Comparison of ENCODE assay signal across 9 cellular contexts in the genomic region with DNA sequence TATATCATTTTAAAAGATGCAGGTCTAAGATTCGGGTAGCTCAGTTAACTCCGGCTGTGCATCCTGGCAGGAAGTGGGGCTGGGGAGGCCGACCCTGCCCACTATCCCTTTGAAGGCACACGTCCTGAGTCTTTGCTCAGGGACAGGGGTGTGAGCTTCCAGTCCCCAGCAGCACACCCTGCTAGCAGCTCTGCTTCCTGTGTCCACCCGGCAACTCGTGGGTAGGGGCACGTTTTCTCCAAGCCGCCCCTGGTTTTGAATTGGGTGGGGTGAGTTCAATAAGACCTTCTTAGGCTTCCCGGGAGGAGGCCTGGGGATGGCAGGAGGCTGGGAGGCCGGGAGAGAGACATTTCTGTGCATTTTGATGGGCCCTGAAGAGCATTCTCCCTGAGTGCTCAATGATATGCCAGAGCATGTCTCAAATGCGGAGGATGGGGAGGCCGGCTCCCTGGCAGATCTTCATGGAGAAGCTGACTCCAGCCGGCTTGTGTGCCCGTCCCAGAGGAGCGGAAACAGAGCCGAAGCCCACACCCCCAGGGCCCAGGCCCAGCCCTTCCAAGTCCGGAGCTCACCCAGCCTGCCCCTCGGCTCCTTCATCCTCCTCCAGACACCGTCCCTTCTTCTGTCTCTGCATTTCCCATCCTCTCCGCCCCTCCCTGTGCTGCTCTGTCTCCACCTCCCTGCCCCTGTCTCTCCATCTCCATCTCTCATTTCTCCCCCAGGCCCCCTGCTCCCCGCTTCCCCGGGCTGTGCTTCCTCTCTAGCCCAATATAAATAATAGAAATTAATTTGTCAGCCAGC. TPM values are rescaled to one million over a fixed set of nuclear protein-coding genes. Genes with fewer than 3 reads are reported as not detected.
DNase-seq lines count a peak whose midpoint lies in the region; ATAC-seq and TF ChIP-seq lines count a peak whose summit lies in the region.
"Had no signal": no experiment of that assay in that cellular context is flagged by ENCODE, and none has a peak within 500 bp of the region (broad histone marks: within the 10 kb centered on the region; RNA-seq: fewer than 3 reads in every experiment).

No MANE protein-coding gene starts in this region.

- no peak for DNase-seq in activated CD4-positive, CD25-positive, alpha-beta regulatory T cell treated with anti-CD3 and anti-CD28 coated beads, Interleukin-2, amount 50 U/mL, for 72 hours
- DNase-seq in SK-N-MC (ENCODE audit: low read depth, low spot score) (no peak), esophagus muscularis mucosa (ENCODE audit: extremely low spot score) (no peak), myocyte (ENCODE audit: low read depth) (peak; percentile 16), vagina (ENCODE audit: extremely low spot score in 2 of 2) (no peak), AG08396 (ENCODE audit: low spot score) (no peak)
- DNase-seq: DND-41 had no signal

- H3K4me1 ChIP-seq in esophagus muscularis mucosa (peaks cover 16 to 22% (median 20%) of the 10 kb centered on the region in 4 donors), vagina (peaks cover 20% of the 10 kb centered on the region)

- intact Hi-C loops in esophagus muscularis mucosa (cut with DNase I), result no loop called here
- intact Hi-C loops in vagina (cut with DNase I), result no loop called here

- H3K9ac ChIP-seq in SK-N-MC (ENCODE audit: insufficient read length), result peak overlapping the region; percentile 39

- TF ChIP-seq CTCF in esophagus muscularis mucosa (IDR thresholded peaks at IDR 0.05), result no peak
- TF ChIP-seq CTCF in vagina (IDR thresholded peaks at IDR 0.05), result no peak

- peak; percentile 15 to 45 for ATAC-seq in activated CD4-positive, CD25-positive, alpha-beta regulatory T cell treated with anti-CD3 and anti-CD28 coated beads, Interleukin-2, amount 50 U/mL, for 24 hours
- ATAC-seq in GM21528 (IDR thresholded peaks at IDR 0.05; ENCODE audit: low FRiP score, unreplicated experiment), result no peak

- H3K36me3 ChIP-seq in SK-N-MC (ENCODE audit: insufficient read depth, low read length) (no peaks in the 10 kb centered on the region), esophagus muscularis mucosa (no peaks in the 10 kb centered on the region), vagina (no peaks in the 10 kb centered on the region)

- no peak for TF ChIP-seq EP300 in esophagus muscularis mucosa (IDR thresholded peaks at IDR 0.05)

- H3K27me3 ChIP-seq in esophagus muscularis mucosa (peaks cover 0 to 6% (median 0%) of the 10 kb centered on the region in 4 donors), vagina (no peaks in the 10 kb centered on the region)

- H3K4me3 ChIP-seq in SK-N-MC (peak overlapping the region; percentile 66), esophagus muscularis mucosa (peak overlapping the region; percentile 46 to 62 (median 56)), vagina (peak overlapping the region; percentile 45 to 50)

- H3K9me3 ChIP-seq in SK-N-MC (ENCODE audit: low read depth, low read length), result no peaks in the 10 kb centered on the region
- H3K9me3 ChIP-seq in esophagus muscularis mucosa, result no peaks in the 10 kb centered on the region
- H3K9me3 ChIP-seq in vagina, result no peaks in the 10 kb centered on the region

- no peak for TF ChIP-seq POLR2A in esophagus muscularis mucosa (IDR thresholded peaks at IDR 0.05; ENCODE audit: low read depth)
- no peak for TF ChIP-seq POLR2A in vagina (IDR thresholded peaks at IDR 0.05)

- WGBS in esophagus muscularis mucosa, result 23% methylated on average over 20 of the region's 22 CpGs

- H3K27ac ChIP-seq in SK-N-MC (no peak overlapping the region), esophagus muscularis mucosa (replicated peaks in 1 of 4) (peak overlapping the region in 3 of 4 donors; percentile 15 to 57 (median 28)), vagina (peak overlapping the region; percentile 43)

RNA-seq across cellular contexts. Expression of a gene that starts 36.3 kb away (rescaled TPM):
- total RNA-seq in esophagus muscularis mucosa (10 to 100 TPM; 37.3 to 70.1 (median 55.2) TPM), myocyte (26.9 and 34.2 TPM in 2 replicates), vagina (31.2 TPM)
- 157 TPM for polyA plus RNA-seq in myocyte (2012)
